ENCODE assay signal across 13 cellular contexts in genomic region chr4:54061067-54061466, GRCh38. TPM values are rescaled to one million over a fixed set of nuclear protein-coding genes. Genes with fewer than 3 reads are reported as not detected.
DNase-seq lines count a peak whose midpoint lies in the region; ATAC-seq and TF ChIP-seq lines count a peak whose summit lies in the region.
"Had no signal": no experiment of that assay in that cellular context is flagged by ENCODE, and none has a peak within 500 bp of the region (broad histone marks: within the 10 kb centered on the region; RNA-seq: fewer than 3 reads in every experiment).

No MANE protein-coding gene starts in this region.

- CTCF ChIA-PET in CD4-positive, alpha-beta T cell (lab: Charles Lee), result no interaction called here

- TF ChIP-seq CTCF in CD4-positive, alpha-beta T cell (IDR thresholded peaks at IDR 0.05), result no peak
- no peak for TF ChIP-seq CTCF in Loucy (conservative IDR thresholded peaks at IDR 0.05; ENCODE audit: low read length)
- no peak for TF ChIP-seq CTCF in coronary artery (IDR thresholded peaks at IDR 0.05)

- peak overlapping the region; percentile 90 for H3K27ac Mint-ChIP-seq in CD4-positive, alpha-beta T cell
- H3K27ac Mint-ChIP-seq in natural killer cell treated with Interleukin-12 subunit alpha and Interleukin-12 subunit beta and Interleukin-15 and Interleukin-18, amount 100 ng/mL, for 72 hours, result peak overlapping the region in 1 of 2 donors; percentile 99

- H3K36me3 ChIP-seq in Loucy (ENCODE audit: insufficient read depth, low read length), result no peaks in the 10 kb centered on the region
- no peaks in the 10 kb centered on the region for H3K36me3 ChIP-seq in SJCRH30

- H3K36me3 Mint-ChIP-seq in CD4-positive, alpha-beta T cell (ENCODE audit: low read depth), result peaks cover 40% of the 10 kb centered on the region
- peaks cover 4% of the 10 kb centered on the region for H3K36me3 Mint-ChIP-seq in natural killer cell treated with Interleukin-12 subunit alpha and Interleukin-12 subunit beta and Interleukin-15 and Interleukin-18, amount 100 ng/mL, for 72 hours

- no peaks in the 10 kb centered on the region for H3K9me3 ChIP-seq in CD4-positive, alpha-beta T cell (ENCODE audit: control insufficient read depth, low read length)
- H3K9me3 ChIP-seq in Loucy (ENCODE audit: insufficient read depth, low read depth, low read length), result no peaks in the 10 kb centered on the region
- H3K9me3 ChIP-seq in SJCRH30 (replicated peaks), result no peaks in the 10 kb centered on the region

- intact Hi-C loops in CD4-positive, alpha-beta T cell (cut with DNase I, micrococcal nuclease), result loop anchor here in 1 of 2 experiments (5.0 to 10.0 kb wide), 2 partner anchors 34 to 1894 kb away; no protein-coding TSS in a partner anchor

- no peaks in the 10 kb centered on the region for H3K9me3 Mint-ChIP-seq in CD4-positive, alpha-beta T cell
- no peaks in the 10 kb centered on the region for H3K9me3 Mint-ChIP-seq in natural killer cell treated with Interleukin-12 subunit alpha and Interleukin-12 subunit beta and Interleukin-15 and Interleukin-18, amount 100 ng/mL, for 72 hours

- H3K79me2 ChIP-seq in Loucy (ENCODE audit: insufficient read depth, low read length), result peaks cover 83% of the 10 kb centered on the region

- no peaks in the 10 kb centered on the region for H3K27me3 ChIP-seq in CD4-positive, alpha-beta T cell (ENCODE audit: control insufficient read depth, insufficient read depth, low read length)
- H3K27me3 ChIP-seq in Loucy (ENCODE audit: insufficient read depth, low read length, poor library complexity, severe bottlenecking) (no peaks in the 10 kb centered on the region), SJCRH30 (no peaks in the 10 kb centered on the region)

- H3K27me3 Mint-ChIP-seq in CD4-positive, alpha-beta T cell, result no peaks in the 10 kb centered on the region
- H3K27me3 Mint-ChIP-seq in natural killer cell treated with Interleukin-12 subunit alpha and Interleukin-12 subunit beta and Interleukin-15 and Interleukin-18, amount 100 ng/mL, for 72 hours, result no peaks in the 10 kb centered on the region

- no peak for DNase-seq in CD4-positive, alpha-beta T cell
- DNase-seq in coronary artery (ENCODE audit: low spot score), result no peak
- DNase-seq in natural killer cell treated with Interleukin-12 subunit alpha and Interleukin-12 subunit beta and Interleukin-15 and Interleukin-18, amount 100 ng/mL, for 72 hours (ENCODE audit: low spot score), result no peak
- no peak for DNase-seq in SJCRH30
- DNase-seq in NCI-H345 (lab: John Stamatoyannopoulos, UW), result no peak
- DNase-seq in activated CD4-positive, alpha-beta T cell treated with anti-CD3 and anti-CD28 coated beads for 48 hours, result no peak
- DNase-seq: activated CD4-positive, CD25-positive, alpha-beta regulatory T cell; NCI-H1105; NCI-H69; occipital lobe; SHP77 had no signal

- peak overlapping the region; percentile 86 for H3K4me2 ChIP-seq in Loucy (ENCODE audit: low read depth, low read length, poor library complexity, severe bottlenecking)

- no peak for ATAC-seq in CD4-positive, alpha-beta T cell (ENCODE audit: poor library complexity)
- no peak for ATAC-seq in natural killer cell treated with Interleukin-12 subunit alpha and Interleukin-12 subunit beta and Interleukin-15 and Interleukin-18, amount 100 ng/mL, for 72 hours
- no peak for ATAC-seq in HG03097 (IDR thresholded peaks at IDR 0.05; ENCODE audit: low FRiP score, unreplicated experiment)

- H3F3A ChIP-seq in Loucy (ENCODE audit: low read depth), result no peaks in the 10 kb centered on the region

- H4K20me1 ChIP-seq in Loucy (ENCODE audit: insufficient read depth, low read length, poor library complexity, severe bottlenecking), result peaks cover 82% of the 10 kb centered on the region

- H3K27ac ChIP-seq in CD4-positive, alpha-beta T cell (ENCODE audit: low read depth, low read length), result no peak overlapping the region
- H3K27ac ChIP-seq in coronary artery, result no peak overlapping the region
- H3K27ac ChIP-seq in SJCRH30, result no peak overlapping the region

- POLR2A ChIA-PET in CD4-positive, alpha-beta T cell (lab: Charles Lee), result no interaction called here

- H3K4me1 ChIP-seq in Loucy (ENCODE audit: insufficient read depth, low read length, poor library complexity, severe bottlenecking) (peaks cover 76% of the 10 kb centered on the region), SJCRH30 (peaks cover 17% of the 10 kb centered on the region)

- no peaks in the 10 kb centered on the region for H3K9me2 ChIP-seq in Loucy (replicated peaks; ENCODE audit: low read depth, low read length)

- H3K4me1 Mint-ChIP-seq in CD4-positive, alpha-beta T cell (ENCODE audit: low read depth), result peaks cover 78% of the 10 kb centered on the region
- H3K4me1 Mint-ChIP-seq in natural killer cell treated with Interleukin-12 subunit alpha and Interleukin-12 subunit beta and Interleukin-15 and Interleukin-18, amount 100 ng/mL, for 72 hours (ENCODE audit: low read depth in 2 of 2), result peaks cover 51 to 73% of the 10 kb centered on the region in 2 donors

- peak overlapping the region; percentile 63 for H3K9ac ChIP-seq in Loucy (ENCODE audit: low read depth, low read length, poor library complexity, severe bottlenecking)

- no peak overlapping the region for H2AFZ ChIP-seq in Loucy (ENCODE audit: low read length)

- H3K4me3 ChIP-seq in Loucy (ENCODE audit: low read length, poor library complexity, severe bottlenecking) (peak overlapping the region; percentile 96), coronary artery (peak overlapping the region; percentile 98), SJCRH30 (no peak overlapping the region)

- peak overlapping the region; percentile 63 for H3K4me3 Mint-ChIP-seq in CD4-positive, alpha-beta T cell
- H3K4me3 Mint-ChIP-seq in natural killer cell treated with Interleukin-12 subunit alpha and Interleukin-12 subunit beta and Interleukin-15 and Interleukin-18, amount 100 ng/mL, for 72 hours, result peak overlapping the region; percentile 57

RNA-seq across cellular contexts. Expression of gene CHIC2, which starts 3.3 kb away (rescaled TPM):
- total RNA-seq in CD4-positive, alpha-beta T cell, result 10 to 100 TPM; 53.8 to 59.2 TPM
- total RNA-seq in natural killer cell treated with Interleukin-12 subunit alpha and Interleukin-12 subunit beta and Interleukin-15 and Interleukin-18, amount 100 ng/mL, for 72 hours, result 10 to 100 TPM; 15.2 to 31.3 TPM
- 35.3 and 39.1 TPM in 2 replicates for total RNA-seq in SJCRH30 (2014; rRNA removed; shearing (Covaris generic))

RNA-seq across cellular contexts. Expression of gene GSX2, which starts 38.9 kb away (rescaled TPM):
- total RNA-seq in CD4-positive, alpha-beta T cell, result not detected
- total RNA-seq in natural killer cell treated with Interleukin-12 subunit alpha and Interleukin-12 subunit beta and Interleukin-15 and Interleukin-18, amount 100 ng/mL, for 72 hours, result not detected
- total RNA-seq in SJCRH30 (2014; rRNA removed; shearing (Covaris generic)), result 0.34 TPM in 1 of 2 replicates, not detected in the other
